ENCODE assay signal across 8 cellular contexts in genomic region chr14:41606249-41607118, GRCh38. TPM values are rescaled to one million over a fixed set of nuclear protein-coding genes. Genes with fewer than 3 reads are reported as not detected.
DNase-seq lines count a peak whose midpoint lies in the region; ATAC-seq and TF ChIP-seq lines count a peak whose summit lies in the region.

Gene LRFN5, plus strand, starts transcription at chr14:41606876.

- no peak within 1 kb of the TSS for H3K27ac ChIP-seq in naive thymus-derived CD4-positive, alpha-beta T cell (ENCODE audit: low read depth, low read length)

- H3K4me1 Mint-ChIP-seq in CD14-positive monocyte = peaks cover 11% of the 10 kb centered on the region
- peaks cover 10 to 50% (median 39%) of the 10 kb centered on the region in 7 donors for H3K4me1 Mint-ChIP-seq in naive thymus-derived CD4-positive, alpha-beta T cell

- H3K27ac Mint-ChIP-seq in CD14-positive monocyte = no peak within 1 kb of the TSS
- H3K27ac Mint-ChIP-seq in naive thymus-derived CD4-positive, alpha-beta T cell = peak within 1 kb of the TSS in 1 of 9 donors; percentile 74

- peak; percentile 33 for ATAC-seq in HG02610 (IDR thresholded peaks at IDR 0.05; ENCODE audit: unreplicated experiment)
- ATAC-seq in naive thymus-derived CD4-positive, alpha-beta T cell = no peak
- ATAC-seq in HG03521 (IDR thresholded peaks at IDR 0.05; ENCODE audit: unreplicated experiment) = no peak

- H3K9me3 Mint-ChIP-seq in CD14-positive monocyte = peaks cover 0 to 18% (median 2%) of the 10 kb centered on the region in 7 donors
- H3K9me3 Mint-ChIP-seq in naive thymus-derived CD4-positive, alpha-beta T cell = peaks cover 0 to 4% (median 0%) of the 10 kb centered on the region in 11 donors

- peak within 1 kb of the TSS; percentile 17 for H3K4me3 ChIP-seq in naive thymus-derived CD4-positive, alpha-beta T cell (ENCODE audit: low read length)

- POLR2A ChIA-PET in naive thymus-derived CD4-positive, alpha-beta T cell (lab: Charles Lee) = no interaction called here

- no peak for TF ChIP-seq CTCF in CD14-positive monocyte (IDR thresholded peaks at IDR 0.05)

- intact Hi-C loops in CD14-positive monocyte (cut with micrococcal nuclease) = no loop called here
- intact Hi-C loops in naive thymus-derived CD4-positive, alpha-beta T cell (cut with micrococcal nuclease) = loop anchor here in 1 of 2 donors (10.0 kb wide), 1 partner anchor 1622 kb away; no protein-coding TSS in a partner anchor

- DNase-seq in CD14-positive monocyte (ENCODE audit: low spot score) (no peak), T1000 (lab: John Stamatoyannopoulos, UW) (peak; percentile 33), fibroblast of gingiva (ENCODE audit: low read depth) (peak; percentile 55), SIG-M5 treated with dmso at 0.1 percent for 504 hours (lab: John Stamatoyannopoulos, UW; ENCODE audit: unreplicated experiment) (no peak), superior temporal gyrus (ENCODE audit: extremely low spot score) (no peak)
- no peak for DNase-seq in naive thymus-derived CD4-positive, alpha-beta T cell

- no peaks in the 10 kb centered on the region for H3K36me3 Mint-ChIP-seq in CD14-positive monocyte
- peaks cover 0 to 5% (median 0%) of the 10 kb centered on the region in 5 donors for H3K36me3 Mint-ChIP-seq in naive thymus-derived CD4-positive, alpha-beta T cell

- H3K27me3 Mint-ChIP-seq in CD14-positive monocyte (ENCODE audit: low read depth in 3 of 3) = peaks cover 65 to 74% (median 71%) of the 10 kb centered on the region in 3 donors
- peaks cover 72 to 81% (median 75%) of the 10 kb centered on the region in 5 donors for H3K27me3 Mint-ChIP-seq in naive thymus-derived CD4-positive, alpha-beta T cell

- no peaks in the 10 kb centered on the region for H3K9me3 ChIP-seq in naive thymus-derived CD4-positive, alpha-beta T cell (ENCODE audit: control insufficient read depth in 2 of 3, low read length in 3 of 3)

- peaks cover 0 to 19% of the 10 kb centered on the region in 2 donors for H3K4me1 ChIP-seq in naive thymus-derived CD4-positive, alpha-beta T cell (ENCODE audit: control insufficient read depth in 2 of 2, insufficient read depth in 2 of 2, low read length in 2 of 2)

- H3K36me3 ChIP-seq in naive thymus-derived CD4-positive, alpha-beta T cell (ENCODE audit: control insufficient read depth in 2 of 3, insufficient read depth in 3 of 3, low read length in 3 of 3) = no peaks in the 10 kb centered on the region

- H3K27me3 ChIP-seq in naive thymus-derived CD4-positive, alpha-beta T cell (ENCODE audit: control insufficient read depth in 2 of 2, insufficient read depth in 2 of 2, low read length in 2 of 2) = peaks cover 0 to 13% of the 10 kb centered on the region in 2 donors

- H3K4me3 Mint-ChIP-seq in CD14-positive monocyte = peak within 1 kb of the TSS; percentile 32 to 81
- peak within 1 kb of the TSS; percentile 48 to 82 (median 76) for H3K4me3 Mint-ChIP-seq in naive thymus-derived CD4-positive, alpha-beta T cell

- CTCF ChIA-PET in naive thymus-derived CD4-positive, alpha-beta T cell (lab: Charles Lee) = no interaction called here

RNA-seq across cellular contexts. Expression of gene LRFN5, which starts in this region (rescaled TPM):
- polyA plus RNA-seq in CD14-positive monocyte = not detected
- not detected for total RNA-seq in naive thymus-derived CD4-positive, alpha-beta T cell
- not detected for polyA plus RNA-seq in naive thymus-derived CD4-positive, alpha-beta T cell

Comparison
In these comparisons a context has a peak if more than half of its experiments do, and no peak if none do; other contexts are left out.
1. DNase-seq: peak in T1000 (single experiment) and fibroblast of gingiva (single experiment); none in CD14-positive monocyte (single experiment), naive thymus-derived CD4-positive, alpha-beta T cell (0 of 9), SIG-M5 treated with dmso at 0.1 percent for 504 hours (single experiment) and superior temporal gyrus (single experiment).